Comparison of ENCODE assay signal across 1 cellular context in the genomic region with DNA sequence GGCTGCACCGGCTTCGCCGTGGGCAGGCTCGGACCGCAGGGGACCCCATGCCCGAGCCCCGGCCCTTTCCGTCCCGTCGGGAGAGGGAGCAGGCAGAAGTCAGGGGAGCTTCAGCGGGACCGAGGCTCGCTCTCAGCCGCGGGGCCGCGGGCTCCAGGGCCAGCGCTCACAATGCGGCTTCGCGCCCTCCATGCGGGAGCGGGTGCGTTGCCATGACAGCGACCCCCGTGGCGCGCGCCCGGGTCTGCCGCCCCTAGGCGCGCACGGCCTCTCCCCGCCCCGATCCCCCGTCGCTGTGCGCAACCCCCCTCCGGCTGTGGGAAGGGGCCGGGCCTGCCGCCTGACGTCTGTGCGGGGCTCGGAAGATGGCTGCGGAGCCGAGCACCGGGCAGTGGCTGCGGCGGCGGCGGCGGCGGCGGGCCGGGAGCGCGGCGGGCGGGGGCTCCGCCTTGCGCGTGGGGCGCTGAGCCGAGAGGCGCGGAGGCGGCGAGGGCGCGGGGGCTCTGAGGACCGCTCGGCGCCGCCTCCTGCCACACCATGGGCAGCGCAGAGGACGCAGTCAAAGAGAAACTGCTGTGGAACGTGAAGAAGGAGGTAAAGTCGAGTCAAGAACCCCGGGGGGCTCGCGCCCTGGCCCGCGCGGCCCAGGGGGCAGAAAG.
TF ChIP-seq lines count a peak whose summit lies in the region.

Gene SGSM2, plus strand, starts transcription at position 350 of the 659 bp plus-strand sequence. Its CDS starts 188 bp downstream, at position 538.

TF ChIP-seq in HepG2, 621 proteins besides CTCF, POLR2A, EP300 and RAD21 (continued from another document):
- TF ChIP-seq PATZ1 (CRISPR knock-in tag; IDR thresholded peaks at IDR 0.05) (peak; percentile 23; the same call in 1 of the 2 replicates), ZSCAN25 (CRISPR knock-in tag; IDR thresholded peaks at IDR 0.05) (0 out of 2 replicates have a peak, but pooled peaks have one; percentile 7), PCBP1 (IDR thresholded peaks at IDR 0.05; ENCODE audit: borderline replicate concordance, low read depth, low read length) (no peak), ZNF713 (CRISPR knock-in tag; IDR thresholded peaks at IDR 0.05) (no peak), ZBTB14 (CRISPR knock-in tag; IDR thresholded peaks at IDR 0.05) (peak; percentile 89), ZNF556 (CRISPR knock-in tag; IDR thresholded peaks at IDR 0.05; ENCODE audit: borderline replicate concordance) (no peak), CEBPZ (IDR thresholded peaks at IDR 0.05; ENCODE audit: low read length) (no peak), ZNF468 (CRISPR knock-in tag; IDR thresholded peaks at IDR 0.05) (no peak), HOXA7 (CRISPR knock-in tag; IDR thresholded peaks at IDR 0.05) (no peak), ZBTB4 (CRISPR knock-in tag; IDR thresholded peaks at IDR 0.05; ENCODE audit: borderline replicate concordance) (no peak), SAP130 (CRISPR knock-in tag; IDR thresholded peaks at IDR 0.05; ENCODE audit: low read depth) (0 out of 2 replicates have a peak, but pooled peaks have one; percentile 28), RFX3 (CRISPR knock-in tag; IDR thresholded peaks at IDR 0.05) (peak; percentile 66), ARHGAP35 (CRISPR knock-in tag; IDR thresholded peaks at IDR 0.05; ENCODE audit: borderline replicate concordance) (no peak), IRX3 (CRISPR knock-in tag; IDR thresholded peaks at IDR 0.05; ENCODE audit: borderline replicate concordance, low read depth) (no peak), TEF (CRISPR knock-in tag; IDR thresholded peaks at IDR 0.05) (no peak), ZNF230 (CRISPR knock-in tag; IDR thresholded peaks at IDR 0.05) (no peak), SIN3B (IDR thresholded peaks at IDR 0.05; ENCODE audit: low read length) (no peak), ARID4A (CRISPR knock-in tag; IDR thresholded peaks at IDR 0.05; ENCODE audit: borderline replicate concordance) (peak; percentile 12; the same call in 1 of the 2 replicates), ZSCAN30 (CRISPR knock-in tag; IDR thresholded peaks at IDR 0.05) (no peak), ZNF546 (CRISPR knock-in tag; conservative IDR thresholded peaks at IDR 0.05) (no peak), SNRNP70 (IDR thresholded peaks at IDR 0.05; ENCODE audit: low read depth, low read length) (no peak), KDM6A (CRISPR knock-in tag; IDR thresholded peaks at IDR 0.05; ENCODE audit: low read depth) (no peak), E2F2 (CRISPR knock-in tag; IDR thresholded peaks at IDR 0.05; ENCODE audit: borderline replicate concordance) (no peak), KDM3A (CRISPR knock-in tag; IDR thresholded peaks at IDR 0.05; ENCODE audit: low read depth) (0 out of 2 replicates have a peak, but pooled peaks have one; percentile 9), CC2D1A (CRISPR knock-in tag; IDR thresholded peaks at IDR 0.05) (no peak), ZNF569 (CRISPR knock-in tag; IDR thresholded peaks at IDR 0.05; ENCODE audit: borderline replicate concordance) (no peak), KDM2A (CRISPR knock-in tag; IDR thresholded peaks at IDR 0.05; ENCODE audit: borderline replicate concordance, low read depth) (0 out of 2 replicates have a peak, but pooled peaks have one; percentile 4), KLF16 (CRISPR knock-in tag; IDR thresholded peaks at IDR 0.05) (no peak)
- TF ChIP-seq, protein P1, sequence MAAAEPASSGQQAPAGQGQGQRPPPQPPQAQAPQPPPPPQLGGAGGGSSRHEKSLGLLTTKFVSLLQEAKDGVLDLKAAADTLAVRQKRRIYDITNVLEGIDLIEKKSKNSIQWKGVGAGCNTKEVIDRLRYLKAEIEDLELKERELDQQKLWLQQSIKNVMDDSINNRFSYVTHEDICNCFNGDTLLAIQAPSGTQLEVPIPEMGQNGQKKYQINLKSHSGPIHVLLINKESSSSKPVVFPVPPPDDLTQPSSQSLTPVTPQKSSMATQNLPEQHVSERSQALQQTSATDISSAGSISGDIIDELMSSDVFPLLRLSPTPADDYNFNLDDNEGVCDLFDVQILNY (CRISPR knock-in tag; conservative IDR thresholded peaks at IDR 0.05), result 0 out of 2 replicates have a peak, but pooled peaks have one; percentile 28
- TF ChIP-seq, protein P2, sequence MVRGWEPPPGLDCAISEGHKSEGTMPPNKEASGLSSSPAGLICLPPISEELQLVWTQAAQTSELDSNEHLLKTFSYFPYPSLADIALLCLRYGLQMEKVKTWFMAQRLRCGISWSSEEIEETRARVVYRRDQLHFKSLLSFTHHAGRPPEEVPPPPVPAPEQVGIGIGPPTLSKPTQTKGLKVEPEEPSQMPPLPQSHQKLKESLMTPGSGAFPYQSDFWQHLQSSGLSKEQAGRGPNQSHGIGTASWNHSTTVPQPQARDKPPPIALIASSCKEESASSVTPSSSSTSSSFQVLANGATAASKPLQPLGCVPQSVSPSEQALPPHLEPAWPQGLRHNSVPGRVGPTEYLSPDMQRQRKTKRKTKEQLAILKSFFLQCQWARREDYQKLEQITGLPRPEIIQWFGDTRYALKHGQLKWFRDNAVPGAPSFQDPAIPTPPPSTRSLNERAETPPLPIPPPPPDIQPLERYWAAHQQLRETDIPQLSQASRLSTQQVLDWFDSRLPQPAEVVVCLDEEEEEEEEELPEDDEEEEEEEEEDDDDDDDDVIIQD (CRISPR knock-in tag; IDR thresholded peaks at IDR 0.05; ENCODE audit: low read depth), result no peak
- TF ChIP-seq, protein P3, sequence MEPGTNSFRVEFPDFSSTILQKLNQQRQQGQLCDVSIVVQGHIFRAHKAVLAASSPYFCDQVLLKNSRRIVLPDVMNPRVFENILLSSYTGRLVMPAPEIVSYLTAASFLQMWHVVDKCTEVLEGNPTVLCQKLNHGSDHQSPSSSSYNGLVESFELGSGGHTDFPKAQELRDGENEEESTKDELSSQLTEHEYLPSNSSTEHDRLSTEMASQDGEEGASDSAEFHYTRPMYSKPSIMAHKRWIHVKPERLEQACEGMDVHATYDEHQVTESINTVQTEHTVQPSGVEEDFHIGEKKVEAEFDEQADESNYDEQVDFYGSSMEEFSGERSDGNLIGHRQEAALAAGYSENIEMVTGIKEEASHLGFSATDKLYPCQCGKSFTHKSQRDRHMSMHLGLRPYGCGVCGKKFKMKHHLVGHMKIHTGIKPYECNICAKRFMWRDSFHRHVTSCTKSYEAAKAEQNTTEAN (CRISPR knock-in tag; conservative IDR thresholded peaks at IDR 0.05), result no peak
TF ChIP-seq in HepG2: peak in this region for 29.
